ENCODE assay signal across 1 cellular context in genomic region chr2:85324639-85325465, GRCh38.
TF ChIP-seq lines count a peak whose summit lies in the region.

No MANE protein-coding gene starts in this region.

TF ChIP-seq in HepG2, 621 proteins besides CTCF, POLR2A, EP300 and RAD21 (continued from another document):
- TF ChIP-seq, protein P1, sequence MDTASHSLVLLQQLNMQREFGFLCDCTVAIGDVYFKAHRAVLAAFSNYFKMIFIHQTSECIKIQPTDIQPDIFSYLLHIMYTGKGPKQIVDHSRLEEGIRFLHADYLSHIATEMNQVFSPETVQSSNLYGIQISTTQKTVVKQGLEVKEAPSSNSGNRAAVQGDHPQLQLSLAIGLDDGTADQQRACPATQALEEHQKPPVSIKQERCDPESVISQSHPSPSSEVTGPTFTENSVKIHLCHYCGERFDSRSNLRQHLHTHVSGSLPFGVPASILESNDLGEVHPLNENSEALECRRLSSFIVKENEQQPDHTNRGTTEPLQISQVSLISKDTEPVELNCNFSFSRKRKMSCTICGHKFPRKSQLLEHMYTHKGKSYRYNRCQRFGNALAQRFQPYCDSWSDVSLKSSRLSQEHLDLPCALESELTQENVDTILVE (CRISPR knock-in tag; IDR thresholded peaks at IDR 0.05) = 0 out of 2 replicates have a peak, but pooled peaks have one; percentile 91
- peak; percentile 99 for TF ChIP-seq CEBPG (CRISPR knock-in tag; IDR thresholded peaks at IDR 0.05)
